In the genomic region with DNA sequence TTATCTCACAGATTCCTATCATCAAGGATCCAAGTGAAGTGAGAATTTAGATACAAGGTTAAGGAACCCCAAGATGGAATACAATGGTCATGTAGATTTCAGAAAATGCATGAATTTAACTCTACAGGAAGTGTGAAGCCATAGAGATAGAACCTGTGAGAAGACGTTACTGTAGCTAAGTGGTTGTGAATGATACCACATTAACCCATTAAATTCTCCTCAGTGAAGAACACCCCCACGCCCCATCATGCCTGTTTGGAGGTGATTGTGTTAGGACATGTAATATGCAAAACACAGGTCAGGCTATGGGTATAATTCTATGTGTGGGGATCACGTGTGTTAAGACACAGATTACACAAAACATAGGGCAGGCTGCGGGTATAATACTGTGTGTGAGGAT, we compare ENCODE assay signal across 5 cellular contexts.
"Had no signal": no experiment of that assay in that cellular context is flagged by ENCODE, and none has a peak within 500 bp of the region (broad histone marks: within the 10 kb centered on the region; RNA-seq: fewer than 3 reads in every experiment).

No MANE protein-coding gene starts in this region.

- H2AFZ ChIP-seq: GM23338 had no signal

- H3K4me3 ChIP-seq: GM23338, K562 had no signal

- DNase-seq: H9, HCEC 1CT, IMR-90 had no signal

- H3K4me2 ChIP-seq: GM23338 had no signal

- ATAC-seq: GM23338, K562 had no signal
